In genomic region chr22:25448435-25449051, GRCh38 we compare ENCODE assay signal across 8 cellular contexts.
A peak's percentile ranks its signal among the peaks of the same experiment; 100 is the strongest.
DNase-seq lines count a peak whose midpoint lies in the region; ATAC-seq and TF ChIP-seq lines count a peak whose summit lies in the region.

No MANE protein-coding gene starts in this region.

- 5 to 8% methylated on average over 15 to 16 of the region's 16 CpGs for WGBS in ectodermal cell, 2 experiments
- WGBS in mesendoderm (ENCODE audit: extremely low coverage, insufficient coverage, low lambda C conversion rate) = no CpG with 5 or more reads among the region's 16 CpGs

- H2BK5ac ChIP-seq in mesendoderm (ENCODE audit: low read length) = no peak overlapping the region

- peak overlapping the region; percentile 74 for H3K4me3 ChIP-seq in ectodermal cell (ENCODE audit: insufficient read depth, low read depth, low read length)
- H3K4me3 ChIP-seq in mesendoderm (ENCODE audit: low read length) = peak overlapping the region; percentile 88
- peak overlapping the region; percentile 98 for H3K4me3 ChIP-seq in upper lobe of right lung

- H3K9ac ChIP-seq in mesendoderm (ENCODE audit: low read length) = peak overlapping the region; percentile 77

- no peaks in the 10 kb centered on the region for H3K36me3 ChIP-seq in ectodermal cell (ENCODE audit: control insufficient read depth, insufficient read depth, low read length)
- no peaks in the 10 kb centered on the region for H3K36me3 ChIP-seq in mesendoderm (ENCODE audit: control insufficient read depth, insufficient read depth, low read length)
- peaks cover 11% of the 10 kb centered on the region for H3K36me3 ChIP-seq in upper lobe of right lung

- CTCF ChIA-PET in RWPE1 (lab: Yijun Ruan, JAX) = interaction anchor here (0.7 kb wide), 2 partner anchors 290 to 452 kb away, joined by 3 to 4 read pairs; no protein-coding TSS in a partner anchor

- ATAC-seq in GM21619 (IDR thresholded peaks at IDR 0.05; ENCODE audit: unreplicated experiment) (peak; percentile 34), upper lobe of right lung (peak; percentile 13), GM21367 (IDR thresholded peaks at IDR 0.05; ENCODE audit: unreplicated experiment) (no peak), HG03045 (IDR thresholded peaks at IDR 0.05; ENCODE audit: unreplicated experiment) (no peak)

- peak overlapping the region; percentile 90 for H3K4me2 ChIP-seq in mesendoderm (ENCODE audit: low read length)

- no peak overlapping the region for H4K5ac ChIP-seq in mesendoderm (ENCODE audit: low read length)

- no peak overlapping the region for H2BK15ac ChIP-seq in mesendoderm (replicated peaks; ENCODE audit: low read depth)

- DNase-seq in D341Med (ENCODE audit: low spot score) (peak; percentile 42), RWPE1 (ENCODE audit: low spot score) (no peak), mesendoderm (no peak), upper lobe of right lung (no peak)

- no peak overlapping the region for H2AK5ac ChIP-seq in mesendoderm (ENCODE audit: low read length)

- peak overlapping the region; percentile 61 for H3K27ac ChIP-seq in RWPE1
- H3K27ac ChIP-seq in ectodermal cell (ENCODE audit: insufficient read depth, low read depth, low read length, poor library complexity, severe bottlenecking) = no peak overlapping the region
- H3K27ac ChIP-seq in mesendoderm (ENCODE audit: low read depth, low read length) = no peak overlapping the region
- H3K27ac ChIP-seq in upper lobe of right lung = peak overlapping the region; percentile 87

- H3K79me1 ChIP-seq in mesendoderm (ENCODE audit: low read length) = peaks cover 6% of the 10 kb centered on the region

- no peak overlapping the region for H4K8ac ChIP-seq in mesendoderm (ENCODE audit: low read depth, low read length)

- H3K27me3 ChIP-seq in ectodermal cell (ENCODE audit: control insufficient read depth, insufficient read depth, low read length, poor library complexity, severe bottlenecking) = no peaks in the 10 kb centered on the region
- no peaks in the 10 kb centered on the region for H3K27me3 ChIP-seq in mesendoderm (ENCODE audit: insufficient read depth, low read length, poor library complexity)
- H3K27me3 ChIP-seq in upper lobe of right lung = no peaks in the 10 kb centered on the region

- intact Hi-C loops in upper lobe of right lung (cut with DNase I) = no loop called here

- no peak overlapping the region for H3K18ac ChIP-seq in mesendoderm (ENCODE audit: low read length)

- H2BK120ac ChIP-seq in mesendoderm (ENCODE audit: low read depth, low read length) = no peak overlapping the region

- no peak overlapping the region for H3K23ac ChIP-seq in mesendoderm (ENCODE audit: low read length)

- H3K9me3 ChIP-seq in ectodermal cell (ENCODE audit: control insufficient read depth, low read length) = no peaks in the 10 kb centered on the region
- H3K9me3 ChIP-seq in upper lobe of right lung = no peaks in the 10 kb centered on the region

- TF ChIP-seq CTCF in RWPE1 (conservative IDR thresholded peaks at IDR 0.05; ENCODE audit: low read depth) (no peak), upper lobe of right lung (IDR thresholded peaks at IDR 0.05) (no peak)

- H3K56ac ChIP-seq in mesendoderm (ENCODE audit: low read length) = peak overlapping the region; percentile 96

- peaks cover 49% of the 10 kb centered on the region for H3K79me2 ChIP-seq in mesendoderm (ENCODE audit: control insufficient read depth, insufficient read depth, low read length)

- POLR2A ChIA-PET in RWPE1 (lab: Yijun Ruan, JAX; ENCODE audit: low non-redundant PET) = no interaction called here

- H3K4me1 ChIP-seq in ectodermal cell (ENCODE audit: control insufficient read depth, insufficient read depth, low read length) (peaks cover 18% of the 10 kb centered on the region), mesendoderm (ENCODE audit: control insufficient read depth, low read depth, low read length) (no peaks in the 10 kb centered on the region), upper lobe of right lung (peaks cover 23% of the 10 kb centered on the region)

- H3K4ac ChIP-seq in mesendoderm (ENCODE audit: low read depth, low read length) = peak overlapping the region; percentile 41

Comparison
In these comparisons a context has a peak if more than half of its experiments do, and no peak if none do; other contexts are left out.
1. ATAC-seq: peak in GM21619 (single experiment) and upper lobe of right lung (single experiment); none in GM21367 (single experiment) and HG03045 (single experiment).
2. H3K27ac ChIP-seq: peak in RWPE1 (single experiment) and upper lobe of right lung (single experiment); none in ectodermal cell (single experiment) and mesendoderm (single experiment).
3. Peak in every context shown above with its lines, with median percentiles within 50 percentile points of each other: H3K4me3 ChIP-seq.